ENCODE assay signal across 13 cellular contexts in the genomic region with DNA sequence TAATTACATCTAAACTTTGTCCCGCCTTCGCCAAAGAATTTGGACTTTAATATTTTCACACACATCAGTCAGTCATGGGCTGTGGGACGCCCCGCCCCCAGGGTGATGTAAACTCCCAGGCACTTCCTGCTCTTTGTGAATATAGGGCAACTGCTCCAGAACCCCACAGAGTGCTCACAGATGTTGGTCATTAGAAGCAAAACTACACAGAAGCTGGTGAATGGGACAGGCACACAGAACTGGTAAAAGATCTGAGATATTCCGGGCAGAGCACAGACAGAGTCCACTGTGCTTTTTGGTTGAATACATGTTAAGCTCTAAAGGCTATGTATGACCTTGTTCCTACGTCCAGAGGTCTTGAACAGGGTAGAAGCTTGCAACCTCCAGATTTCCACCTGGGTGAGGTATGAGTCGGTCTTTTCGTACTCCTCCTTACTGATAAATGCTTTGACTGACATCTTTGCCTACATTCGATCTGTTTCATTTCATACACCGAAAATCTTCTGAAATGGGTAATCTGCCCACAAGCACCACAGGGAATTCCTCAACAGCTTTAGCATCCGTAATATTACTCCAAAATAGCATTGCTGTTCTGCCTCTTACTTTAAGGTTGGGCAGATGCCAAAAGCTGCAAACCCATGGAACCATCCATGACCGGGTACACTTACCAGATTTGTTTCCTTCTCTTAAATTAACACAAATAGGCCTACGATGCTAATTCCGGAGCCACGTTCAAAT.
DNase-seq lines count a peak whose midpoint lies in the region; ATAC-seq and TF ChIP-seq lines count a peak whose summit lies in the region.
"Had no signal": no experiment of that assay in that cellular context is flagged by ENCODE, and none has a peak within 500 bp of the region (broad histone marks: within the 10 kb centered on the region; RNA-seq: fewer than 3 reads in every experiment).

No MANE protein-coding gene starts in this region.

- ATAC-seq in thoracic aorta (ENCODE audit: insufficient number of reproducible peaks, low FRiP score, low read depth) (peak; percentile 66), HG02759 (IDR thresholded peaks at IDR 0.05; ENCODE audit: unreplicated experiment) (no peak)
- ATAC-seq: T-cell had no signal

- H3K4me1 ChIP-seq in right atrium auricular region (peaks cover 0 to 5% of the 10 kb centered on the region in 2 donors), thoracic aorta (ENCODE audit: control insufficient read depth in 1 of 2, low read depth in 2 of 2) (peaks cover 0 to 21% of the 10 kb centered on the region in 2 donors)

- H3K27ac ChIP-seq in right atrium auricular region (peak overlapping the region; percentile 18 to 34), thoracic aorta (peak overlapping the region; percentile 50 to 78)

- H3K4me3 ChIP-seq in right atrium auricular region (no peak overlapping the region), thoracic aorta (peak overlapping the region; percentile 53)

- no peaks in the 10 kb centered on the region for H3K27me3 ChIP-seq in right atrium auricular region
- H3K27me3 ChIP-seq in thoracic aorta (replicated peaks; ENCODE audit: insufficient read depth), result no peaks in the 10 kb centered on the region

- H3K36me3 ChIP-seq in right atrium auricular region (no peaks in the 10 kb centered on the region), thoracic aorta (no peaks in the 10 kb centered on the region)

- TF ChIP-seq CTCF in right atrium auricular region (IDR thresholded peaks at IDR 0.05), result no peak
- TF ChIP-seq CTCF in thoracic aorta (IDR thresholded peaks at IDR 0.05), result no peak

- H3K9me3 ChIP-seq in right atrium auricular region (no peaks in the 10 kb centered on the region), thoracic aorta (no peaks in the 10 kb centered on the region)

- peak; percentile 8 for DNase-seq in HK-2 (ENCODE audit: unreplicated experiment)
- DNase-seq in astrocyte of the hippocampus (ENCODE audit: low read depth, low spot score), result peak; percentile 49
- peak; percentile 76 for DNase-seq in right atrium auricular region (ENCODE audit: low spot score)
- DNase-seq in thoracic aorta (ENCODE audit: low spot score), result no peak
- DNase-seq in NCI-H345 treated with DMSO at 0.1 percent for 48 hours (lab: John Stamatoyannopoulos, UW; ENCODE audit: unreplicated experiment), result no peak
- DNase-seq in NCI-H2196 treated with DMSO at 0.1 percent for 48 hours (lab: John Stamatoyannopoulos, UW; ENCODE audit: unreplicated experiment), result no peak
- no peak for DNase-seq in central memory CD4-positive, alpha-beta T cell
- DNase-seq: activated T-cell treated with anti-CD3 and anti-CD28 coated beads, Interleukin-2, amount 50 U/mL, for 1 hour; effector CD4-positive, alpha-beta T cell; GDM1; NCI-H146; T-cell had no signal

Comparison
In these comparisons a context has a peak if more than half of its experiments do, and no peak if none do; other contexts are left out.
1. DNase-seq: peak in HK-2 (single experiment), astrocyte of the hippocampus (single experiment) and right atrium auricular region (single experiment); none in thoracic aorta (single experiment), NCI-H345 treated with DMSO at 0.1 percent for 48 hours (single experiment), NCI-H2196 treated with DMSO at 0.1 percent for 48 hours (single experiment) and central memory CD4-positive, alpha-beta T cell (single experiment).